11 cellular contexts compared by ENCODE assay signal in the genomic region with DNA sequence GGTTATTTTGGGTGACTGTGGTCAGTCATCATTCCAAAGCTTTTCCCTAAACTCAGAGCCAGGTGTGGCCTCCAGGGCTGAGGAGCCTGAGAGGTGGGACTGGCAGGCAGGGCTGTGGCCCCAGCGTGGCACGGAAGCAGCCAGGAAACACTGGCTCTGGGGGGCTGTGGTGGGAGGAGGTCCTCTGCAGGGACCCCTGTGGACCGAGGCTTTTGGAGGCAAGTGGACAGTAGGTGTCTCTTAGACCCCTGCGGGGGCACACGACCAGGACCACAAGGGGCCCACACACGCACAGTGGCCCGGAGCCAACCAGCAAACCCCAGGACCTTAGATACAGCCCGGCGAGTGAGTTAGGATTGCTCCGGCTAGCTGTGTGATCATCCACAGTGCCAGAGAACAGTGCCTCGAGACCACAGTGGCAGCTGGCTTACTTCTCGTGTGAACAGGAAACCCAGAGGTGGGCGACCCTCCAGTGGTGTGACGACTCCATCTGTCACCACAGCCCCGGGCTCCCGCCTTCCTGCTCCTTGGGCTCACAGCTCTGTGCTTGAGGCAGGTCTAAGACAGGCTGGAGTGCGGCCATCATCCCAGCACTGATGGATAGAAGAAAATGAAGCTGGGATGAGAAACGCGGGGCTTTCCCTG. TPM values are rescaled to one million over a fixed set of nuclear protein-coding genes. Genes with fewer than 3 reads are reported as not detected.
A peak's percentile ranks its signal among the peaks of the same experiment; 100 is the strongest.
DNase-seq lines count a peak whose midpoint lies in the region; FAIRE-seq and TF ChIP-seq lines count a peak whose summit lies in the region.
"Had no signal": no experiment of that assay in that cellular context is flagged by ENCODE, and none has a peak within 500 bp of the region (broad histone marks: within the 10 kb centered on the region; RNA-seq: fewer than 3 reads in every experiment).

No MANE protein-coding gene starts in this region.

- peak; percentile 45 for FAIRE-seq in GM12891 (lab: Jason Lieb, UNC)

- intact Hi-C loops in Calu3 (cut with micrococcal nuclease; ENCODE audit: unreplicated experiment) (no loop called here), prostate gland (cut with DNase I) (no loop called here)

- no peak overlapping the region for H3K27ac ChIP-seq in prostate gland

- peaks cover 5% of the 10 kb centered on the region for H3K4me1 ChIP-seq in prostate gland (replicated peaks)

- H3K9me3 Mint-ChIP-seq in Calu3 (ENCODE audit: low read depth, unreplicated experiment), result peaks cover 15% of the 10 kb centered on the region
- H3K9me3 Mint-ChIP-seq: activated B cell treated with CpG ODN at 0.5 μM for 24 hours had no signal

- no peak overlapping the region for H3K4me3 ChIP-seq in prostate gland
- no peak overlapping the region for H3K4me3 ChIP-seq in foreskin fibroblast (ENCODE audit: low read depth in 1 of 2, low read length in 2 of 2)

- H3K4me1 Mint-ChIP-seq in Calu3 (ENCODE audit: low read depth, unreplicated experiment), result peaks cover 15% of the 10 kb centered on the region

- no peak for TF ChIP-seq CTCF in Calu3 (IDR thresholded peaks at IDR 0.05; ENCODE audit: unreplicated experiment)
- TF ChIP-seq CTCF in prostate gland (IDR thresholded peaks at IDR 0.05), result no peak
- no peak for TF ChIP-seq CTCF in foreskin fibroblast (IDR thresholded peaks at IDR 0.05; ENCODE audit: low read depth, low read length)

- 58% methylated on average over 19 of the region's 19 CpGs for WGBS in prostate gland

- no TSS peak for BruUV-seq in Calu3 (replicated peaks; lab: Mats Ljungman, UMichigan)

- no peak for DNase-seq in GM12891 (ENCODE audit: insufficient read length, low spot score)
- DNase-seq in T-helper 1 cell, result peak in 3 of 5 donors; percentile 8 to 36 (median 29)
- DNase-seq in activated naive CD4-positive, alpha-beta T cell treated with anti-CD3 and anti-CD28 coated beads, Interleukin-2, amount 50 U/mL, for 16 hours, result peak; percentile 56
- DNase-seq in stimulated activated CD4-positive, alpha-beta T cell treated with anti-CD3 and anti-CD28 coated beads, Interleukin-1b, Interleukin-23, amount 100 ng/mL, for 48 hours, result peak; percentile 61
- DNase-seq in Calu3, result no peak
- no peak for DNase-seq in prostate gland (ENCODE audit: low spot score)
- no peak for DNase-seq in SW 1271 (lab: John Stamatoyannopoulos, UW)
- no peak for DNase-seq in foreskin fibroblast
- DNase-seq: activated B cell treated with CpG ODN at 0.5 μM for 24 hours, dermis blood vessel endothelial cell had no signal

- no peaks in the 10 kb centered on the region for H3K36me3 Mint-ChIP-seq in Calu3 (ENCODE audit: insufficient read depth, unreplicated experiment)

- H3K4me3 Mint-ChIP-seq in Calu3 (ENCODE audit: low read depth, unreplicated experiment), result no peak overlapping the region
- H3K4me3 Mint-ChIP-seq: activated B cell treated with CpG ODN at 0.5 μM for 24 hours had no signal

- CTCF ChIA-PET in Calu3 (lab: Charles Lee), result interaction anchor here (1.6 kb wide), 1 partner anchor 11 kb away, joined by 7 read pairs; no protein-coding TSS in a partner anchor

- H3K27me3 ChIP-seq in prostate gland (replicated peaks; ENCODE audit: insufficient read depth), result no peaks in the 10 kb centered on the region

- no peaks in the 10 kb centered on the region for H3K36me3 ChIP-seq in prostate gland

- no peak overlapping the region for H3K27ac Mint-ChIP-seq in Calu3 (ENCODE audit: unreplicated experiment)
- H3K27ac Mint-ChIP-seq: activated B cell treated with CpG ODN at 0.5 μM for 24 hours had no signal

- H3K27me3 Mint-ChIP-seq in Calu3 (ENCODE audit: unreplicated experiment), result peaks cover 65% of the 10 kb centered on the region

- TF ChIP-seq POLR2A in GM12891 (IDR thresholded peaks at IDR 0.05; ENCODE audit: low read depth, low read length), result no peak
- no peak for TF ChIP-seq POLR2A in prostate gland (IDR thresholded peaks at IDR 0.05)

- no peaks in the 10 kb centered on the region for H3K9me3 ChIP-seq in prostate gland

TF ChIP-seq in GM12891, 5 proteins besides CTCF, POLR2A, EP300 and RAD21:
- TF ChIP-seq PAX5 (IDR thresholded peaks at IDR 0.05; ENCODE audit: insufficient read depth, low read length, severe bottlenecking) (no peak), TAF1 (IDR thresholded peaks at IDR 0.05; ENCODE audit: low read depth, low read length) (no peak), SPI1 (IDR thresholded peaks at IDR 0.05; ENCODE audit: low read depth, low read length) (no peak), POLR2AphosphoS5 (IDR thresholded peaks at IDR 0.05; ENCODE audit: low read depth, low read length) (no peak), POU2F2 (IDR thresholded peaks at IDR 0.05; ENCODE audit: low read depth, low read length) (no peak)

RNA-seq across cellular contexts. Expression of gene RTP5, which starts 1.6 kb away (rescaled TPM):
- 0.17 TPM for polyA plus RNA-seq in GM12891 (2012; ENCODE audit: low read depth, missing spikeins)
- total RNA-seq in Calu3 (2022) (not detected in 2 replicates), prostate gland (under 1 TPM; 0.14 to 0.28 TPM)
- total RNA-seq: activated B cell treated with CpG ODN at 0.5 μM for 24 hours, Daoy, dermis blood vessel endothelial cell had no signal

RNA-seq across cellular contexts. Expression of gene PDCD1, which starts 9.2 kb away (rescaled TPM):
- polyA plus RNA-seq in GM12891 (2012; ENCODE audit: low read depth, missing spikeins), result 8.4 TPM
- total RNA-seq in Calu3 (2022) (not detected in 2 replicates), prostate gland (under 1 TPM; 0.27 to 0.80 TPM)
- total RNA-seq: Daoy, dermis blood vessel endothelial cell had no signal

RNA-seq across cellular contexts. Expression of gene NEU4, which starts 58.9 kb away (rescaled TPM):
- 0.69 TPM for polyA plus RNA-seq in GM12891 (2012; ENCODE audit: low read depth, missing spikeins)
- total RNA-seq in Calu3 (2022) (0.14 and 0.37 TPM in 2 replicates), prostate gland (under 1 TPM in 1 of 2 donors, not detected in 1; 0.62 TPM)
- total RNA-seq: Daoy, dermis blood vessel endothelial cell had no signal

Comparison
In these comparisons a context has a peak if more than half of its experiments do, and no peak if none do; other contexts are left out.
1. DNase-seq: peak in T-helper 1 cell (3 of 5), activated naive CD4-positive, alpha-beta T cell treated with anti-CD3 and anti-CD28 coated beads, Interleukin-2, amount 50 U/mL, for 16 hours (single experiment) and stimulated activated CD4-positive, alpha-beta T cell treated with anti-CD3 and anti-CD28 coated beads, Interleukin-1b, Interleukin-23, amount 100 ng/mL, for 48 hours (single experiment); none in GM12891 (single experiment), Calu3 (single experiment), prostate gland (single experiment), SW 1271 (0 of 2) and foreskin fibroblast (0 of 2).